24 cellular contexts compared by ENCODE assay signal in the genomic region with DNA sequence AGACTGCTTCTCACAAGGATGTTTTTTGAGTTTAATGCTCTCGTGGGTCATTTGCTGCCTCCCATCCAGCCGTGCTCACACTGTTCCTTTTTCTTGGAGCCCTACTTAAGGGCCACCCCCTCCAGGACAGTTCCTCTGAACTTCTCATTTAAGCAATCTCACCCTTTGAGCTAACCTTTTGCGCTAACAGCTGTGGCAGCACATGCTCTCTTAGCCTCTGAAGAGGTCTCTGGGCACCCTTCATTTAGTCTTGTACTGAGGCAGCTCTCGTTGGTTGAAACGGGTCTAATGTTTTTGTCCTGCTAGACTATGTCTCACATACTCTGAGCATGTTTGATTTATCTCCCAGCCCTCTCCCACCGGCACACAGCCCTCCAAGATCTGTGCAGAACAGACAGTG.
"Had no signal": no experiment of that assay in that cellular context is flagged by ENCODE, and none has a peak within 500 bp of the region (broad histone marks: within the 10 kb centered on the region; RNA-seq: fewer than 3 reads in every experiment).

No MANE protein-coding gene starts in this region.

- H3K9me3 Mint-ChIP-seq: effector memory CD8-positive, alpha-beta T cell; mesothelial cell of epicardium; naive B cell; natural killer cell treated with Interleukin-12 subunit alpha and Interleukin-12 subunit beta and Interleukin-15 and Interleukin-18, amount 100 ng/mL, for 72 hours; neural progenitor cell; stimulated activated naive B cell treated with anti-CD40 and anti-IgM and Interleukin-4, amounts not matched to agents 10 μg/mL and 1 μg/mL and 100 μg/mL, for 72 hours; stimulated activated naive CD8-positive, alpha-beta T cell treated with anti-CD3 and anti-CD28 coated beads, Interleukin-15, Interleukin-2, amounts not matched to agents 100 ng/mL and 50 ng/mL, for 24 hours had no signal

- H3K36me3 Mint-ChIP-seq: naive B cell; natural killer cell treated with Interleukin-12 subunit alpha and Interleukin-12 subunit beta and Interleukin-15 and Interleukin-18, amount 100 ng/mL, for 72 hours had no signal

- H3K4me1 Mint-ChIP-seq: mesothelial cell of epicardium had no signal

- DNase-seq: effector memory CD8-positive, alpha-beta T cell; erythroblast; esophagus squamous epithelium; foreskin melanocyte; glutamatergic neuron; heart right ventricle; hippocampal formation; left cardiac atrium; left lung; mesenchymal stem cell; mucosa of descending colon; naive B cell; small intestine; stimulated activated CD4-positive, alpha-beta T cell treated with anti-CD3 and anti-CD28 coated beads, Interleukin-15, amount 100 ng/mL, for 24 hours; stimulated activated CD4-positive, alpha-beta T cell treated with anti-CD3 and anti-CD28 coated beads, Interleukin-2, amount 100 ng/mL, for 48 hours; stimulated activated naive B cell treated with anti-CD40 and anti-IgM and Interleukin-4, amounts not matched to agents 10 μg/mL and 1 μg/mL and 100 μg/mL, for 72 hours; transverse colon; upper lobe of right lung; uterus had no signal

- H3K4me3 Mint-ChIP-seq: effector memory CD8-positive, alpha-beta T cell; mesothelial cell of epicardium; naive B cell; natural killer cell treated with Interleukin-12 subunit alpha and Interleukin-12 subunit beta and Interleukin-15 and Interleukin-18, amount 100 ng/mL, for 72 hours; neural progenitor cell; stimulated activated naive B cell treated with anti-CD40 and anti-IgM and Interleukin-4, amounts not matched to agents 10 μg/mL and 1 μg/mL and 100 μg/mL, for 72 hours; stimulated activated naive CD8-positive, alpha-beta T cell treated with anti-CD3 and anti-CD28 coated beads, Interleukin-15, Interleukin-2, amounts not matched to agents 100 ng/mL and 50 ng/mL, for 24 hours had no signal

- H3K27ac Mint-ChIP-seq: effector memory CD8-positive, alpha-beta T cell; mesothelial cell of epicardium; naive B cell; natural killer cell treated with Interleukin-12 subunit alpha and Interleukin-12 subunit beta and Interleukin-15 and Interleukin-18, amount 100 ng/mL, for 72 hours; neural progenitor cell; progenitor cell of endocrine pancreas; stimulated activated naive B cell treated with anti-CD40 and anti-IgM and Interleukin-4, amounts not matched to agents 10 μg/mL and 1 μg/mL and 100 μg/mL, for 72 hours; stimulated activated naive CD8-positive, alpha-beta T cell treated with anti-CD3 and anti-CD28 coated beads, Interleukin-15, Interleukin-2, amounts not matched to agents 100 ng/mL and 50 ng/mL, for 24 hours had no signal
